In the genomic region with DNA sequence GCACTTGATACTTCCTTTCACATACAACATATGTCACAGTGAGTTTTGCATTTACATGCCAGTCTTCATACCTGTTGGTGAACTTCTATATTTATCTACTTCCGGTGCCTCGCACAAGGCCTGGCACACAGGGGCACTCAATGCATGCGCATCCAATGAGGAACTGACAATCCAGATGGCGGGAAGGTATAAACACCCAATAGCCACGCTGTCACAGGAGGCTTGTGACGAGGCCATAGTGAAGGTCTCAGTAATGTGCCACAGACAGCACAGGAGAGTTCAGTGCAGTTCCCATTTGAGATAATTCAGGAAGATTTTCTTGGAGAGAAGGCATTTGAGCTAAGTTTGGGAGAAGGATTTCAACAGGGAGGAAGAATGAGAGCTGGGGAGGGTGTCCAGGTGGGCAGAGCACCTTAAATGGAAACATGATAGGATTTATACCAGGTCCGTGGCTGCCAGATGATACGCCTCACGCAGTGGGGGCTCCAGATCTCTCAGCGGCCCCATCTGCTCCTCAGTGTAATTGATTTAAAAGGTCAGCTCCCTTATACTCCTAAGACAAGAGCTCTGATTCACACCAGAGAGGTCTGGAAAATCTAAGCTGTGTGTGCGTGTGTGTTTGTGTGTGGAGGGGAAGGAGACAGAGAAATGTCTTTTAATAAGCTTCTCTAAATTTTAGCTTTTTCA, we compare ENCODE assay signal across 18 cellular contexts.
DNase-seq lines count a peak whose midpoint lies in the region; ATAC-seq lines count a peak whose summit lies in the region.
"Had no signal": no experiment of that assay in that cellular context is flagged by ENCODE, and none has a peak within 500 bp of the region (broad histone marks: within the 10 kb centered on the region; RNA-seq: fewer than 3 reads in every experiment).

No MANE protein-coding gene starts in this region.

- ATAC-seq in stimulated activated naive CD8-positive, alpha-beta T cell treated with anti-CD3 and anti-CD28 coated beads, Interleukin-15, amount 100 ng/mL, for 72 hours, result peak; percentile 6
- ATAC-seq in stimulated activated naive CD8-positive, alpha-beta T cell treated with anti-CD3 and anti-CD28 coated beads, Interleukin-15, Interleukin-2, amounts not matched to agents 100 U/mL and 50 U/mL, for 24 hours, result no peak
- peak; percentile 9 for ATAC-seq in stimulated activated memory B cell treated with anti-CD40 and anti-IgM and Interleukin-4, amounts not matched to agents 10 μg/mL and 1 μg/mL and 100 μg/mL, for 72 hours
- ATAC-seq in GM21786 (IDR thresholded peaks at IDR 0.05; ENCODE audit: unreplicated experiment), result no peak
- ATAC-seq: Panc1, SK-N-SH treated with all-trans-retinoic acid at 6 μM for 48 hours had no signal

- no peaks in the 10 kb centered on the region for H3K9me3 Mint-ChIP-seq in stimulated activated naive CD8-positive, alpha-beta T cell treated with anti-CD3 and anti-CD28 coated beads, Interleukin-15, amount 100 ng/mL, for 72 hours
- no peaks in the 10 kb centered on the region for H3K9me3 Mint-ChIP-seq in stimulated activated memory B cell treated with anti-CD40 and anti-IgM and Interleukin-4, amounts not matched to agents 10 μg/mL and 1 μg/mL and 100 μg/mL, for 72 hours
- H3K9me3 Mint-ChIP-seq: CD14-positive monocyte had no signal

- H3K9me3 ChIP-seq in HAP-1, result no peaks in the 10 kb centered on the region

- in situ Hi-C loops in HAP-1 (cut with MboI; ENCODE audit: low sequenced_read_pairs), result no loop called here

- peaks cover 15% of the 10 kb centered on the region for H3K4me1 Mint-ChIP-seq in stimulated activated naive CD8-positive, alpha-beta T cell treated with anti-CD3 and anti-CD28 coated beads, Interleukin-15, amount 100 ng/mL, for 72 hours
- H3K4me1 Mint-ChIP-seq in stimulated activated memory B cell treated with anti-CD40 and anti-IgM and Interleukin-4, amounts not matched to agents 10 μg/mL and 1 μg/mL and 100 μg/mL, for 72 hours, result peaks cover 1% of the 10 kb centered on the region
- H3K4me1 Mint-ChIP-seq: CD14-positive monocyte had no signal

- H3K4me1 ChIP-seq in HAP-1, result no peaks in the 10 kb centered on the region

- no peaks in the 10 kb centered on the region for H3K27me3 ChIP-seq in HAP-1 (ENCODE audit: low read depth)

- H3K4me3 ChIP-seq in HAP-1, result no peak overlapping the region

- DNase-seq in stimulated activated naive CD8-positive, alpha-beta T cell treated with anti-CD3 and anti-CD28 coated beads, Interleukin-15, amount 100 ng/mL, for 72 hours, result no peak
- DNase-seq in stimulated activated naive CD8-positive, alpha-beta T cell treated with anti-CD3 and anti-CD28 coated beads, Interleukin-15, Interleukin-2, amounts not matched to agents 100 U/mL and 50 U/mL, for 24 hours, result no peak
- DNase-seq in NCI-H524 (lab: John Stamatoyannopoulos, UW), result peak; percentile 94 to 96
- peak; percentile 10 for DNase-seq in cerebellar cortex (ENCODE audit: low spot score)
- no peak for DNase-seq in mucosa of gallbladder (ENCODE audit: low spot score)
- DNase-seq in HAP-1 (ENCODE audit: low spot score in 2 of 2), result no peak
- DNase-seq: DMS79 treated with DMSO at 0.1 percent for 48 hours, IMR-90, MV-4-11, NCI-H1417, NCI-H187, NCI-H526 treated with DMSO at 0.1 percent for 48 hours, SIG-M5 had no signal

- H3K27me3 Mint-ChIP-seq in stimulated activated naive CD8-positive, alpha-beta T cell treated with anti-CD3 and anti-CD28 coated beads, Interleukin-15, amount 100 ng/mL, for 72 hours, result no peaks in the 10 kb centered on the region
- H3K27me3 Mint-ChIP-seq in stimulated activated memory B cell treated with anti-CD40 and anti-IgM and Interleukin-4, amounts not matched to agents 10 μg/mL and 1 μg/mL and 100 μg/mL, for 72 hours, result no peaks in the 10 kb centered on the region

- H3K4me3 Mint-ChIP-seq in stimulated activated naive CD8-positive, alpha-beta T cell treated with anti-CD3 and anti-CD28 coated beads, Interleukin-15, amount 100 ng/mL, for 72 hours, result no peak overlapping the region
- H3K4me3 Mint-ChIP-seq in stimulated activated memory B cell treated with anti-CD40 and anti-IgM and Interleukin-4, amounts not matched to agents 10 μg/mL and 1 μg/mL and 100 μg/mL, for 72 hours, result no peak overlapping the region
- H3K4me3 Mint-ChIP-seq: CD14-positive monocyte had no signal

- H3K27ac Mint-ChIP-seq in stimulated activated naive CD8-positive, alpha-beta T cell treated with anti-CD3 and anti-CD28 coated beads, Interleukin-15, amount 100 ng/mL, for 72 hours, result no peak overlapping the region
- no peak overlapping the region for H3K27ac Mint-ChIP-seq in stimulated activated memory B cell treated with anti-CD40 and anti-IgM and Interleukin-4, amounts not matched to agents 10 μg/mL and 1 μg/mL and 100 μg/mL, for 72 hours
- H3K27ac Mint-ChIP-seq: CD14-positive monocyte had no signal

- no peaks in the 10 kb centered on the region for H3K36me3 ChIP-seq in HAP-1 (replicated peaks)

- H3K36me3 Mint-ChIP-seq in stimulated activated memory B cell treated with anti-CD40 and anti-IgM and Interleukin-4, amounts not matched to agents 10 μg/mL and 1 μg/mL and 100 μg/mL, for 72 hours, result no peaks in the 10 kb centered on the region
- H3K36me3 Mint-ChIP-seq: CD14-positive monocyte had no signal

Comparison
In these comparisons a context has a peak if more than half of its experiments do, and no peak if none do; other contexts are left out.
1. ATAC-seq: peak in stimulated activated naive CD8-positive, alpha-beta T cell treated with anti-CD3 and anti-CD28 coated beads, Interleukin-15, amount 100 ng/mL, for 72 hours (single experiment) and stimulated activated memory B cell treated with anti-CD40 and anti-IgM and Interleukin-4, amounts not matched to agents 10 μg/mL and 1 μg/mL and 100 μg/mL, for 72 hours (single experiment); none in stimulated activated naive CD8-positive, alpha-beta T cell treated with anti-CD3 and anti-CD28 coated beads, Interleukin-15, Interleukin-2, amounts not matched to agents 100 U/mL and 50 U/mL, for 24 hours (single experiment) and GM21786 (single experiment).
2. DNase-seq: peak in NCI-H524 (2 of 2) and cerebellar cortex (single experiment); none in stimulated activated naive CD8-positive, alpha-beta T cell treated with anti-CD3 and anti-CD28 coated beads, Interleukin-15, amount 100 ng/mL, for 72 hours (0 of 2), stimulated activated naive CD8-positive, alpha-beta T cell treated with anti-CD3 and anti-CD28 coated beads, Interleukin-15, Interleukin-2, amounts not matched to agents 100 U/mL and 50 U/mL, for 24 hours (single experiment), mucosa of gallbladder (single experiment) and HAP-1 (0 of 2).